ENCODE assay signal across 11 cellular contexts in the genomic region with DNA sequence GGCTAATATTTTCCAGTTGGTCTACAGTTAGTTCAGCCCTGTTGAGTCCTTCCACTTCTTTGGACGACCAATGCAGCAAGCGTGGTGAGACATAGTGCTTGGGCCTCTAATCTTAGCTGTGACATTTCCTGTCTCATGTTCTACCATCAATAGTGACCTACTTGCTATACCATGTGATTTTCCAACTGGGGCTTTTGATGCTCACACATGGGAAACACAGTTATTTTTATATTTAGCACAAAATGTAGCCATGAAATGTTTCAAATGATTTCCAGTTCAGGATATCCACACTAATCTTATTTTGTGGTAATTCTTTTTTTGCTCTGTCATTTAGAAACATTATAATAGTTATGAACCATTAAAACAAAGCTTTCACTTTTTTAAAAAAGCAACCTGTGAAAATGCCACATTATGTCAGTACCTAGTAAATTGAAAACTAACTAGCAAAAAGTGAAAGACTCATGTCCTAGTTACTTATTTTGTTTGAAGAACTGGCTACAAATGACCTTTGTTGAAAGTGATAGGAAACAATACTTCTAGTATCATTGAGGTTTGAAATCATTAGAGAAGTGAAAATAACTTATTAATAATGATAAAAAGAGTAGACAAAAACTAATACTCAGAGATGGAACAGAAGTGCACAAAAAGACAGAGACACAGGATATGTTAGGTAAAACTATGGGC. TPM values are rescaled to one million over a fixed set of nuclear protein-coding genes. Genes with fewer than 3 reads are reported as not detected.
DNase-seq lines count a peak whose midpoint lies in the region; ATAC-seq and TF ChIP-seq lines count a peak whose summit lies in the region.
"Had no signal": no experiment of that assay in that cellular context is flagged by ENCODE, and none has a peak within 500 bp of the region (broad histone marks: within the 10 kb centered on the region; RNA-seq: fewer than 3 reads in every experiment).

No MANE protein-coding gene starts in this region.

- no peaks in the 10 kb centered on the region for H3K27me3 ChIP-seq in esophagus squamous epithelium

- no peak overlapping the region for H3K4me3 Mint-ChIP-seq in activated CD4-positive, alpha-beta T cell treated with anti-CD3 and anti-CD28 coated beads for 36 hours
- H3K4me3 Mint-ChIP-seq in activated CD4-positive, alpha-beta T cell treated with anti-CD3 and anti-CD28 coated beads, Interleukin-2, amount 10 ng/mL, durations not matched to agents 24 days and 14 days: no peak overlapping the region
- no peak overlapping the region for H3K4me3 Mint-ChIP-seq in stimulated activated effector memory CD8-positive, alpha-beta T cell treated with anti-CD3 and anti-CD28 coated beads, Interleukin-12 subunit alpha, Interleukin-12 subunit beta, amount 100 ng/mL, for 72 hours

- H3K9me3 ChIP-seq in esophagus squamous epithelium: no peaks in the 10 kb centered on the region

- no peak overlapping the region for H3K27ac ChIP-seq in esophagus squamous epithelium

- POLR2A ChIA-PET in activated CD4-positive, alpha-beta T cell treated with anti-CD3 and anti-CD28 coated beads for 36 hours (lab: Charles Lee): interaction anchor here (1.3 kb wide), 1 partner anchor 12 kb away, joined by 6 read pairs; no protein-coding TSS in a partner anchor

- no peak overlapping the region for H3K4me3 ChIP-seq in esophagus squamous epithelium

- WGBS in esophagus squamous epithelium, 2 donors: 76 to 80% methylated on average over 2 of the region's 2 CpGs

- no peaks in the 10 kb centered on the region for H3K36me3 ChIP-seq in esophagus squamous epithelium

- H3K27ac Mint-ChIP-seq in activated CD4-positive, alpha-beta T cell treated with anti-CD3 and anti-CD28 coated beads for 36 hours: no peak overlapping the region
- no peak overlapping the region for H3K27ac Mint-ChIP-seq in activated CD4-positive, alpha-beta T cell treated with anti-CD3 and anti-CD28 coated beads, Interleukin-2, amount 10 ng/mL, durations not matched to agents 24 days and 14 days
- no peak overlapping the region for H3K27ac Mint-ChIP-seq in stimulated activated effector memory CD8-positive, alpha-beta T cell treated with anti-CD3 and anti-CD28 coated beads, Interleukin-12 subunit alpha, Interleukin-12 subunit beta, amount 100 ng/mL, for 72 hours

- H3K4me1 Mint-ChIP-seq in activated CD4-positive, alpha-beta T cell treated with anti-CD3 and anti-CD28 coated beads for 36 hours: peaks cover 44% of the 10 kb centered on the region
- H3K4me1 Mint-ChIP-seq in activated CD4-positive, alpha-beta T cell treated with anti-CD3 and anti-CD28 coated beads, Interleukin-2, amount 10 ng/mL, durations not matched to agents 24 days and 14 days: peaks cover 4% of the 10 kb centered on the region
- H3K4me1 Mint-ChIP-seq in stimulated activated effector memory CD8-positive, alpha-beta T cell treated with anti-CD3 and anti-CD28 coated beads, Interleukin-12 subunit alpha, Interleukin-12 subunit beta, amount 100 ng/mL, for 72 hours: no peaks in the 10 kb centered on the region

- ATAC-seq in activated CD4-positive, alpha-beta T cell treated with anti-CD3 and anti-CD28 coated beads for 36 hours: peak; percentile 88
- peak; percentile 71 for ATAC-seq in HG02763 (IDR thresholded peaks at IDR 0.05; ENCODE audit: unreplicated experiment)
- peak; percentile 60 for ATAC-seq in stimulated activated effector memory CD8-positive, alpha-beta T cell treated with anti-CD3 and anti-CD28 coated beads, Interleukin-12 subunit alpha, Interleukin-12 subunit beta, amount 100 ng/mL, for 72 hours

- H3K36me3 Mint-ChIP-seq in activated CD4-positive, alpha-beta T cell treated with anti-CD3 and anti-CD28 coated beads for 36 hours (ENCODE audit: low read depth): no peaks in the 10 kb centered on the region
- H3K36me3 Mint-ChIP-seq in activated CD4-positive, alpha-beta T cell treated with anti-CD3 and anti-CD28 coated beads, Interleukin-2, amount 10 ng/mL, durations not matched to agents 24 days and 14 days (ENCODE audit: low read depth): no peaks in the 10 kb centered on the region
- H3K36me3 Mint-ChIP-seq in stimulated activated effector memory CD8-positive, alpha-beta T cell treated with anti-CD3 and anti-CD28 coated beads, Interleukin-12 subunit alpha, Interleukin-12 subunit beta, amount 100 ng/mL, for 72 hours: no peaks in the 10 kb centered on the region

- intact Hi-C loops in activated CD4-positive, alpha-beta T cell treated with anti-CD3 and anti-CD28 coated beads for 36 hours (cut with DNase I, micrococcal nuclease): loop anchor here (2.0 kb wide), 1 partner anchor 23 kb away; no protein-coding TSS in a partner anchor
- intact Hi-C loops in activated CD4-positive, alpha-beta T cell treated with anti-CD3 and anti-CD28 coated beads, Interleukin-2, amount 10 ng/mL, durations not matched to agents 24 days and 14 days (cut with micrococcal nuclease): loop anchor here (1.0 kb wide), 1 partner anchor 24 kb away; no protein-coding TSS in a partner anchor
- intact Hi-C loops in esophagus squamous epithelium (cut with DNase I): no loop called here

- H3K27me3 Mint-ChIP-seq in activated CD4-positive, alpha-beta T cell treated with anti-CD3 and anti-CD28 coated beads for 36 hours: no peaks in the 10 kb centered on the region
- no peaks in the 10 kb centered on the region for H3K27me3 Mint-ChIP-seq in activated CD4-positive, alpha-beta T cell treated with anti-CD3 and anti-CD28 coated beads, Interleukin-2, amount 10 ng/mL, durations not matched to agents 24 days and 14 days

- CTCF ChIA-PET in activated CD4-positive, alpha-beta T cell treated with anti-CD3 and anti-CD28 coated beads for 36 hours (lab: Charles Lee): interaction anchor here (0.6 to 1.5 kb wide), 5 partner anchors 12 to 78 kb away, joined by 3 to 5 read pairs (median 3); partner anchors contain the start of gene MARCHF3

- no peak for TF ChIP-seq CTCF in esophagus squamous epithelium (IDR thresholded peaks at IDR 0.05)

- DNase-seq in activated CD4-positive, alpha-beta T cell treated with anti-CD3 and anti-CD28 coated beads for 36 hours: no peak
- DNase-seq in activated CD4-positive, alpha-beta T cell treated with anti-CD3 and anti-CD28 coated beads, Interleukin-2, amount 10 ng/mL, durations not matched to agents 24 days and 14 days: no peak
- DNase-seq in NAMALWA (ENCODE audit: low spot score) (peak; percentile 21), nucleus accumbens (lab: John Stamatoyannopoulos, UW) (no peak), SHP77 (lab: John Stamatoyannopoulos, UW) (no peak), esophagus squamous epithelium (lab: John Stamatoyannopoulos, UW) (no peak)
- no peak for DNase-seq in stimulated activated effector memory CD8-positive, alpha-beta T cell treated with anti-CD3 and anti-CD28 coated beads, Interleukin-12 subunit alpha, Interleukin-12 subunit beta, amount 100 ng/mL, for 72 hours (ENCODE audit: low spot score in 2 of 2)
- DNase-seq: 8988T; activated CD4-positive, alpha-beta T cell treated with anti-CD3 and anti-CD28 coated beads for 1 hour; stimulated activated CD4-positive, alpha-beta T cell treated with anti-CD3 and anti-CD28 coated beads, Interleukin-1b, Interleukin-23, amount 100 ng/mL, for 48 hours had no signal

- H3K9me3 Mint-ChIP-seq in activated CD4-positive, alpha-beta T cell treated with anti-CD3 and anti-CD28 coated beads for 36 hours (ENCODE audit: low read depth): no peaks in the 10 kb centered on the region
- H3K9me3 Mint-ChIP-seq in activated CD4-positive, alpha-beta T cell treated with anti-CD3 and anti-CD28 coated beads, Interleukin-2, amount 10 ng/mL, durations not matched to agents 24 days and 14 days: peaks cover 5% of the 10 kb centered on the region
- no peaks in the 10 kb centered on the region for H3K9me3 Mint-ChIP-seq in stimulated activated effector memory CD8-positive, alpha-beta T cell treated with anti-CD3 and anti-CD28 coated beads, Interleukin-12 subunit alpha, Interleukin-12 subunit beta, amount 100 ng/mL, for 72 hours

- peaks cover 0 to 4% (median 0%) of the 10 kb centered on the region in 3 donors for H3K4me1 ChIP-seq in esophagus squamous epithelium

- no peak for TF ChIP-seq POLR2A in esophagus squamous epithelium (IDR thresholded peaks at IDR 0.05)

RNA-seq across cellular contexts. Expression of gene MARCHF3, which starts 18.3 kb away (rescaled TPM):
- 1 to 10 TPM; 3.6 to 4.2 TPM for total RNA-seq in activated CD4-positive, alpha-beta T cell treated with anti-CD3 and anti-CD28 coated beads for 36 hours
- total RNA-seq in activated CD4-positive, alpha-beta T cell treated with anti-CD3 and anti-CD28 coated beads, Interleukin-2, amount 10 ng/mL, durations not matched to agents 24 days and 14 days: 2.3 and 4.2 TPM in 2 replicates
- total RNA-seq in esophagus squamous epithelium: 1 to 10 TPM; 1.9 to 5.3 (median 2.5) TPM
